ENCODE assay signal across 8 cellular contexts in genomic region chr17:60971515-60972369, GRCh38.
DNase-seq lines count a peak whose midpoint lies in the region; ATAC-seq, FAIRE-seq and TF ChIP-seq lines count a peak whose summit lies in the region.

No MANE protein-coding gene starts in this region.

- H3K27ac ChIP-seq in A549 (no peak overlapping the region), aorta (ENCODE audit: low read depth in 1 of 2, low read length in 2 of 2) (no peak overlapping the region)

- TF ChIP-seq RAD21 in A549 (conservative IDR thresholded peaks at IDR 0.05 in 1 of 2, IDR thresholded peaks at IDR 0.05 in 1 of 2): peak; percentile 81 to 88

- no peak overlapping the region for H3K27ac Mint-ChIP-seq in T-helper 17 cell

- no peak for TF ChIP-seq EP300 in A549 (IDR thresholded peaks at IDR 0.05)

- TF ChIP-seq POLR2A in A549 (IDR thresholded peaks at IDR 0.05; ENCODE audit: low read length): no peak

- peak; percentile 79 for TF ChIP-seq CTCF in A549 (IDR thresholded peaks at IDR 0.05)
- peak; percentile 75 for TF ChIP-seq CTCF in GM12874 (IDR thresholded peaks at IDR 0.05; ENCODE audit: insufficient read depth, low read depth, low read length)
- TF ChIP-seq CTCF in mucosa of descending colon (IDR thresholded peaks at IDR 0.05): peak; percentile 16

- DNase-seq in A549 (ENCODE audit: low read depth in 1 of 2, low spot score in 1 of 2): peak; percentile 37 to 73
- peak; percentile 4 for DNase-seq in NCI-H128 (lab: John Stamatoyannopoulos, UW; ENCODE audit: unreplicated experiment)
- DNase-seq in T-helper 17 cell: peak in 1 of 3 donors; percentile 18
- DNase-seq in dermis microvascular lymphatic vessel endothelial cell (ENCODE audit: low read depth in 2 of 2): peak; percentile 34 to 62
- peak in 1 of 3 donors; percentile 43 for DNase-seq in mucosa of descending colon
- no peak for DNase-seq in aorta

- no peaks in the 10 kb centered on the region for H3K36me3 ChIP-seq in mucosa of descending colon (ENCODE audit: low read depth)
- no peaks in the 10 kb centered on the region for H3K36me3 ChIP-seq in aorta (ENCODE audit: control insufficient read depth in 1 of 2, insufficient read depth in 2 of 2, low read length in 1 of 2)

- H3K4me1 ChIP-seq in A549 (peaks cover 7% of the 10 kb centered on the region; the same call in 1 of the 3 replicates), mucosa of descending colon (ENCODE audit: low read depth) (no peaks in the 10 kb centered on the region), aorta (ENCODE audit: control insufficient read depth in 1 of 2, insufficient read depth in 2 of 2, low read length in 2 of 2) (no peaks in the 10 kb centered on the region)

- intact Hi-C loops in mucosa of descending colon (cut with DNase I, micrococcal nuclease) (no loop called here), aorta (cut with DNase I) (no loop called here)

- WGBS in A549 (ENCODE audit: missing lambda C conversion rate): 32% methylated on average over 6 of the region's 6 CpGs
- WGBS in aorta, 2 donors: 56 to 61% methylated on average over 6 of the region's 6 CpGs

- H3K9me3 ChIP-seq in A549 (peaks cover 13% of the 10 kb centered on the region), T-helper 17 cell (ENCODE audit: control insufficient read depth, low read length, poor library complexity, severe bottlenecking) (peaks cover 6% of the 10 kb centered on the region), mucosa of descending colon (no peaks in the 10 kb centered on the region), aorta (ENCODE audit: control insufficient read depth, low read length) (peaks cover 1% of the 10 kb centered on the region)

- no peaks in the 10 kb centered on the region for H3K27me3 ChIP-seq in aorta (ENCODE audit: control insufficient read depth in 1 of 2, insufficient read depth in 2 of 2, low read length in 1 of 2)

- H3K27me3 Mint-ChIP-seq in T-helper 17 cell: no peaks in the 10 kb centered on the region

- CTCF ChIA-PET in A549 (lab: Yijun Ruan, JAX): interaction anchor here (0.5 to 2.7 kb wide), 34 partner anchors 8 to 610 kb away, joined by 3 to 29 read pairs (median 4); partner anchors contain the start of gene TBX2

- POLR2A ChIA-PET in A549 (lab: Yijun Ruan, JAX): no interaction called here

- ATAC-seq in A549 (peak; percentile 89 to 96), T-helper 17 cell (peak; percentile 62), mucosa of descending colon (peak; percentile 63), aorta (ENCODE audit: low FRiP score) (peak; percentile 33), HG03442 (IDR thresholded peaks at IDR 0.05; ENCODE audit: unreplicated experiment) (no peak)

- H3K36me3 Mint-ChIP-seq in T-helper 17 cell (ENCODE audit: low read depth): peaks cover 3% of the 10 kb centered on the region

- H3K4me3 Mint-ChIP-seq in T-helper 17 cell: no peak overlapping the region

- H3K4me1 Mint-ChIP-seq in T-helper 17 cell: peaks cover 4% of the 10 kb centered on the region

- H3K4me3 ChIP-seq in A549: no peak overlapping the region
- H3K4me3 ChIP-seq in mucosa of descending colon: no peak overlapping the region
- no peak overlapping the region for H3K4me3 ChIP-seq in aorta (ENCODE audit: low read length in 2 of 2)

- peak overlapping the region; percentile 22; the same call in 1 of the 3 replicates for H3K4me2 ChIP-seq in A549

- FAIRE-seq in A549 (lab: Jason Lieb, UNC): peak; percentile 72

TF ChIP-seq in A549, 52 proteins besides CTCF, POLR2A, EP300 and RAD21:
- TF ChIP-seq SMC3 (IDR thresholded peaks at IDR 0.05) (peak; percentile 71), ELK1 (IDR thresholded peaks at IDR 0.05; ENCODE audit: low read depth, low read length) (no peak)
TF ChIP-seq in A549: peak in this region for 1.

Comparison
In these comparisons a context has a peak if more than half of its experiments do, and no peak if none do; other contexts are left out.
1. DNase-seq: peak in A549 (2 of 2), NCI-H128 (single experiment) and dermis microvascular lymphatic vessel endothelial cell (2 of 2); none in aorta (0 of 2).
2. CTCF ChIP-seq: peak in every context shown above with its lines; median percentile 79 in A549; 75 in GM12874; 16 in mucosa of descending colon.